In genomic region chr19:41868989-41869300, GRCh38 we compare ENCODE assay signal across 13 cellular contexts. TPM values are rescaled to one million over a fixed set of nuclear protein-coding genes. Genes with fewer than 3 reads are reported as not detected.
A peak's percentile ranks its signal among the peaks of the same experiment; 100 is the strongest.
DNase-seq lines count a peak whose midpoint lies in the region; ATAC-seq, FAIRE-seq and TF ChIP-seq lines count a peak whose summit lies in the region.
"Had no signal": no experiment of that assay in that cellular context is flagged by ENCODE, and none has a peak within 500 bp of the region (broad histone marks: within the 10 kb centered on the region; RNA-seq: fewer than 3 reads in every experiment).

No MANE protein-coding gene starts in this region.

- DNase-seq in activated CD8-positive, alpha-beta memory T cell treated with anti-CD3 and anti-CD28 coated beads, Interleukin-2, amount 10 ng/mL, durations not matched to agents 7 days and 5 days, result no peak
- no peak for DNase-seq in activated CD8-positive, alpha-beta memory T cell treated with anti-CD3 and anti-CD28 coated beads, Interleukin-2, amount 50 U/mL, for 4 hours
- DNase-seq in PC-9, result no peak
- DNase-seq in K562 (ENCODE audit: extremely low read depth in 1 of 4, low spot score in 3 of 4), result no peak
- DNase-seq in stimulated activated naive B cell treated with anti-CD40 and anti-IgM and Interleukin-4, amounts not matched to agents 10 μg/mL and 1 μg/mL and 100 μg/mL, for 72 hours, result no peak
- DNase-seq in mammary epithelial cell, result no peak
- no peak for DNase-seq in NOMO-1 treated with dmso at 0.1 percent for 144 hours (lab: John Stamatoyannopoulos, UW; ENCODE audit: unreplicated experiment)
- DNase-seq in SK-N-SH, result no peak
- DNase-seq: effector CD8-positive, alpha-beta T cell; GOT3; trophoblast cell had no signal

- H3K27me3 ChIP-seq in PC-9 (ENCODE audit: insufficient read depth, low read depth) (no peaks in the 10 kb centered on the region), K562 (ENCODE audit: control insufficient read depth in 2 of 2, insufficient read depth in 2 of 2, low read length in 2 of 2) (no peaks in the 10 kb centered on the region), mammary epithelial cell (ENCODE audit: insufficient read depth, low read length) (no peaks in the 10 kb centered on the region), SK-N-SH (ENCODE audit: insufficient read depth) (no peaks in the 10 kb centered on the region)

- POLR2A ChIA-PET in PC-9 (lab: Charles Lee; ENCODE audit: unreplicated experiment) (no interaction called here), K562 (lab: Yijun Ruan, JAX) (interaction anchor here (0.6 to 6.2 kb wide), 9 partner anchors 9 to 810 kb away, joined by 3 to 54 read pairs (median 3); partner anchors contain the start of gene RPS19), SK-N-SH (lab: Yijun Ruan, JAX) (interaction anchor here (2.3 kb wide), 1 partner anchor 8 kb away, joined by 8 read pairs; the partner anchor contains the start of gene RPS19)

- intact Hi-C loops in PC-9 (cut with micrococcal nuclease; ENCODE audit: unreplicated experiment) (no loop called here), K562 (cut with micrococcal nuclease) (no loop called here), mammary epithelial cell (cut with micrococcal nuclease) (no loop called here)

- dilution Hi-C loops in mammary epithelial cell (cut with HindIII; ENCODE audit: low sequenced_read_pairs), result no loop called here

- H3F3A ChIP-seq in PC-9 (ENCODE audit: insufficient read depth, low read depth) (peaks cover 96% of the 10 kb centered on the region), SK-N-SH (replicated peaks; ENCODE audit: insufficient read depth) (peaks cover 92% of the 10 kb centered on the region)

- TF ChIP-seq CTCF in PC-9 (conservative IDR thresholded peaks at IDR 0.05) (no peak), K562 (IDR thresholded peaks at IDR 0.05 in 2 of 3, conservative IDR thresholded peaks at IDR 0.05 in 1 of 3; ENCODE audit: insufficient read depth in 2 of 3, low read depth in 1 of 3, low read length in 3 of 3) (no peak), mammary epithelial cell (conservative IDR thresholded peaks at IDR 0.05 in 1 of 2, IDR thresholded peaks at IDR 0.05 in 1 of 2; ENCODE audit: extremely low read depth in 1 of 2, insufficient read depth in 1 of 2, low read depth in 1 of 2, low read length in 2 of 2) (no peak), SK-N-SH (IDR thresholded peaks at IDR 0.05) (no peak)

- TF ChIP-seq EP300 in K562 (IDR thresholded peaks at IDR 0.05; ENCODE audit: low read length) (no peak), SK-N-SH (IDR thresholded peaks at IDR 0.05; ENCODE audit: borderline replicate concordance in 1 of 2, low read depth in 1 of 2, low read length in 1 of 2) (no peak)

- TF ChIP-seq POLR2A in K562 (conservative IDR thresholded peaks at IDR 0.05), result 0 out of 2 replicates have a peak, but pooled peaks have one; percentile 4

- H3K9me3 ChIP-seq in PC-9 (ENCODE audit: insufficient read depth, low read depth) (no peaks in the 10 kb centered on the region), K562 (replicated peaks; ENCODE audit: control insufficient read depth, insufficient read depth, low read depth, low read length) (no peaks in the 10 kb centered on the region), mammary epithelial cell (replicated peaks; ENCODE audit: insufficient read depth, low read length) (no peaks in the 10 kb centered on the region), SK-N-SH (no peaks in the 10 kb centered on the region)

- no TSS peak for BruUV-seq in PC-9 (replicated peaks; lab: Mats Ljungman, UMichigan)
- no TSS peak for BruUV-seq in K562 (replicated peaks; lab: Mats Ljungman, UMichigan)
- BruUV-seq in mammary epithelial cell (replicated peaks; lab: Mats Ljungman, UMichigan), result no TSS peak

- peaks cover 84% of the 10 kb centered on the region for H3K4me1 Mint-ChIP-seq in activated CD8-positive, alpha-beta memory T cell treated with anti-CD3 and anti-CD28 coated beads, Interleukin-2, amount 10 ng/mL, durations not matched to agents 7 days and 5 days
- H3K4me1 Mint-ChIP-seq in stimulated activated naive B cell treated with anti-CD40 and anti-IgM and Interleukin-4, amounts not matched to agents 10 μg/mL and 1 μg/mL and 100 μg/mL, for 72 hours, result peaks cover 59 to 90% of the 10 kb centered on the region in 2 donors

- H4K20me1 ChIP-seq in PC-9 (ENCODE audit: insufficient read depth), result peaks cover 89% of the 10 kb centered on the region
- H4K20me1 ChIP-seq in K562 (replicated peaks; ENCODE audit: control insufficient read depth, insufficient read depth, low read length), result peaks cover 57% of the 10 kb centered on the region
- H4K20me1 ChIP-seq in mammary epithelial cell (ENCODE audit: insufficient read depth, low read length), result peaks cover 23% of the 10 kb centered on the region
- H4K20me1 ChIP-seq in SK-N-SH (ENCODE audit: insufficient read depth), result peaks cover 95% of the 10 kb centered on the region

- no peak for ATAC-seq in activated CD8-positive, alpha-beta memory T cell treated with anti-CD3 and anti-CD28 coated beads, Interleukin-2, amount 10 ng/mL, durations not matched to agents 7 days and 5 days
- ATAC-seq in K562, result no peak
- ATAC-seq in stimulated activated naive B cell treated with anti-CD40 and anti-IgM and Interleukin-4, amounts not matched to agents 10 μg/mL and 1 μg/mL and 100 μg/mL, for 72 hours (replicated peaks), result no peak

- H3K9me2 ChIP-seq in PC-9 (ENCODE audit: insufficient read depth) (no peaks in the 10 kb centered on the region), SK-N-SH (no peaks in the 10 kb centered on the region)

- H2AFZ ChIP-seq in PC-9 (no peak overlapping the region), K562 (ENCODE audit: low read depth, low read length) (no peak overlapping the region), mammary epithelial cell (ENCODE audit: low read depth, low read length) (no peak overlapping the region), SK-N-SH (ENCODE audit: low read depth) (no peak overlapping the region)

- peaks cover 47% of the 10 kb centered on the region for H3K79me2 ChIP-seq in PC-9 (ENCODE audit: low read depth)
- peaks cover 42% of the 10 kb centered on the region for H3K79me2 ChIP-seq in K562 (ENCODE audit: control insufficient read depth, insufficient read depth, low read length)
- peaks cover 55% of the 10 kb centered on the region for H3K79me2 ChIP-seq in mammary epithelial cell (ENCODE audit: insufficient read depth, low read length)
- H3K79me2 ChIP-seq in SK-N-SH (ENCODE audit: insufficient read depth), result peaks cover 46% of the 10 kb centered on the region

- 0 out of 2 replicates have a peak overlapping the region, but pooled peaks have one; percentile 16 for H3K27ac ChIP-seq in PC-9
- H3K27ac ChIP-seq in K562 (ENCODE audit: extremely low read depth, low read depth, low read length), result no peak overlapping the region; the same call in 2 of the 3 replicates
- H3K27ac ChIP-seq in mammary epithelial cell (ENCODE audit: insufficient read depth, low read depth, low read length), result no peak overlapping the region
- no peak overlapping the region for H3K27ac ChIP-seq in SK-N-SH (ENCODE audit: low read depth in 2 of 2, low read length in 1 of 2)

- CTCF ChIA-PET in activated CD8-positive, alpha-beta memory T cell treated with anti-CD3 and anti-CD28 coated beads, Interleukin-2, amount 10 ng/mL, durations not matched to agents 7 days and 5 days (lab: Charles Lee), result interaction anchor here (1.2 to 16.7 kb wide), 3 partner anchors 10 to 90 kb away, joined by 5 to 260 read pairs (median 83); partner anchors contain the start of genes ARHGEF1, RABAC1 and RPS19
- CTCF ChIA-PET in PC-9 (lab: Charles Lee), result no interaction called here
- CTCF ChIA-PET in K562 (lab: Yijun Ruan, JAX; ENCODE audit: low intra/inter-chr PET ratio), result no interaction called here
- CTCF ChIA-PET in mammary epithelial cell (lab: Charles Lee; ENCODE audit: low non-redundant PET), result no interaction called here
- CTCF ChIA-PET in SK-N-SH (lab: Yijun Ruan, JAX), result interaction anchor here (1.0 to 1.4 kb wide), 3 partner anchors 34 to 89 kb away, joined by 3 to 8 read pairs (median 6); no protein-coding TSS in a partner anchor

- TF ChIP-seq RAD21 in K562 (CRISPR knock-in tag; conservative IDR thresholded peaks at IDR 0.05 in 1 of 2, IDR thresholded peaks at IDR 0.05 in 1 of 2) (no peak), SK-N-SH (IDR thresholded peaks at IDR 0.05; ENCODE audit: low read length) (no peak)

- H3K9me1 ChIP-seq in K562 (ENCODE audit: control insufficient read depth, insufficient read depth, low read length), result peaks cover 3% of the 10 kb centered on the region

- peaks cover 42% of the 10 kb centered on the region for H3K4me1 ChIP-seq in PC-9 (replicated peaks; ENCODE audit: insufficient read depth)
- H3K4me1 ChIP-seq in K562 (replicated peaks in 1 of 2; ENCODE audit: control insufficient read depth in 2 of 2, insufficient read depth in 2 of 2, low read length in 2 of 2), result peaks cover 5 to 28% of the 10 kb centered on the region in 2 experiments; a peak in 3 of 5 replicates
- H3K4me1 ChIP-seq in mammary epithelial cell (ENCODE audit: insufficient read depth, low read length), result peaks cover 5% of the 10 kb centered on the region
- H3K4me1 ChIP-seq in SK-N-SH (ENCODE audit: control insufficient read depth in 1 of 2, insufficient read depth in 2 of 2, low read depth in 1 of 2, low read length in 1 of 2), result peaks cover 8 to 14% of the 10 kb centered on the region in 2 experiments; a peak in 2 of 4 replicates

- 93% methylated on average over 12 of the region's 12 CpGs for WGBS in K562 (ENCODE audit: insufficient coverage, low coverage, missing lambda C conversion rate)
- 85% methylated on average over 7 of the region's 12 CpGs for WGBS in mammary epithelial cell (ENCODE audit: low coverage, missing lambda C conversion rate)
- 93% methylated on average over 8 of the region's 12 CpGs for WGBS in SK-N-SH (ENCODE audit: low lambda C conversion rate)

- no peaks in the 10 kb centered on the region for H3K9me3 Mint-ChIP-seq in activated CD8-positive, alpha-beta memory T cell treated with anti-CD3 and anti-CD28 coated beads, Interleukin-2, amount 10 ng/mL, durations not matched to agents 7 days and 5 days (ENCODE audit: low read depth)
- H3K9me3 Mint-ChIP-seq in stimulated activated naive B cell treated with anti-CD40 and anti-IgM and Interleukin-4, amounts not matched to agents 10 μg/mL and 1 μg/mL and 100 μg/mL, for 72 hours, result no peaks in the 10 kb centered on the region

- H3K36me3 Mint-ChIP-seq in activated CD8-positive, alpha-beta memory T cell treated with anti-CD3 and anti-CD28 coated beads, Interleukin-2, amount 10 ng/mL, durations not matched to agents 7 days and 5 days, result peaks cover 54% of the 10 kb centered on the region
- H3K36me3 Mint-ChIP-seq in stimulated activated naive B cell treated with anti-CD40 and anti-IgM and Interleukin-4, amounts not matched to agents 10 μg/mL and 1 μg/mL and 100 μg/mL, for 72 hours, result peaks cover 58 to 66% of the 10 kb centered on the region in 2 donors

- H3K4me2 ChIP-seq in PC-9 (no peak overlapping the region), K562 (ENCODE audit: insufficient read depth, low read length) (no peak overlapping the region), mammary epithelial cell (ENCODE audit: insufficient read depth, low read depth, low read length) (no peak overlapping the region), SK-N-SH (no peak overlapping the region)

- H3K27ac Mint-ChIP-seq in activated CD8-positive, alpha-beta memory T cell treated with anti-CD3 and anti-CD28 coated beads, Interleukin-2, amount 10 ng/mL, durations not matched to agents 7 days and 5 days, result peak overlapping the region; percentile 90
- peak overlapping the region; percentile 93 for H3K27ac Mint-ChIP-seq in stimulated activated naive B cell treated with anti-CD40 and anti-IgM and Interleukin-4, amounts not matched to agents 10 μg/mL and 1 μg/mL and 100 μg/mL, for 72 hours

- no peak overlapping the region for H3K4me3 Mint-ChIP-seq in activated CD8-positive, alpha-beta memory T cell treated with anti-CD3 and anti-CD28 coated beads, Interleukin-2, amount 10 ng/mL, durations not matched to agents 7 days and 5 days
- H3K4me3 Mint-ChIP-seq in stimulated activated naive B cell treated with anti-CD40 and anti-IgM and Interleukin-4, amounts not matched to agents 10 μg/mL and 1 μg/mL and 100 μg/mL, for 72 hours, result peak overlapping the region in 1 of 2 donors; percentile 50

- in situ Hi-C loops in K562 (cut with MboI) (no loop called here), mammary epithelial cell (cut with MboI; ENCODE audit: low sequenced_read_pairs in 2 of 2) (no loop called here)

- no peak for FAIRE-seq in K562 (lab: Jason Lieb, UNC)
- FAIRE-seq: GM19239 had no signal

- H3K9ac ChIP-seq in K562 (ENCODE audit: insufficient read depth in 1 of 2, low read depth in 2 of 2, low read length in 2 of 2), result no peak overlapping the region
- H3K9ac ChIP-seq in mammary epithelial cell (ENCODE audit: insufficient read depth, low read length), result no peak overlapping the region
- H3K9ac ChIP-seq in SK-N-SH, result no peak overlapping the region

- H3K36me3 ChIP-seq in PC-9 (ENCODE audit: low read depth) (peaks cover 59% of the 10 kb centered on the region), K562 (ENCODE audit: control insufficient read depth, insufficient read depth, low read length) (peaks cover 74% of the 10 kb centered on the region), mammary epithelial cell (ENCODE audit: insufficient read depth, low read length) (peaks cover 43% of the 10 kb centered on the region), SK-N-SH (replicated peaks in 1 of 2; ENCODE audit: control insufficient read depth in 1 of 2, insufficient read depth in 2 of 2, low read length in 1 of 2) (peaks cover 60 to 69% of the 10 kb centered on the region in 2 experiments)

- H3K4me3 ChIP-seq in PC-9 (no peak overlapping the region), K562 (no peak overlapping the region), mammary epithelial cell (replicated peaks in 1 of 3; ENCODE audit: insufficient read depth in 1 of 3, low read depth in 2 of 3, low read length in 3 of 3) (no peak overlapping the region), SK-N-SH (ENCODE audit: low read depth in 2 of 2, low read length in 1 of 2) (no peak overlapping the region)

- no peaks in the 10 kb centered on the region for H3K27me3 Mint-ChIP-seq in activated CD8-positive, alpha-beta memory T cell treated with anti-CD3 and anti-CD28 coated beads, Interleukin-2, amount 10 ng/mL, durations not matched to agents 7 days and 5 days
- H3K27me3 Mint-ChIP-seq in stimulated activated naive B cell treated with anti-CD40 and anti-IgM and Interleukin-4, amounts not matched to agents 10 μg/mL and 1 μg/mL and 100 μg/mL, for 72 hours, result no peaks in the 10 kb centered on the region

RNA-seq across cellular contexts. Expression of gene CD79A, which starts 8.1 kb away (rescaled TPM):
- 1 to 10 TPM; 4.0 to 4.1 TPM for total RNA-seq in activated CD8-positive, alpha-beta memory T cell treated with anti-CD3 and anti-CD28 coated beads, Interleukin-2, amount 10 ng/mL, durations not matched to agents 7 days and 5 days
- total RNA-seq in PC-9 (2021), result 0.33 and 0.59 TPM in 2 replicates
- total RNA-seq in K562 (2011; cell fraction: chromatin; rRNA removed; ENCODE audit: low replicate concordance), result 0.23 TPM in 1 of 2 replicates, not detected in the other
- total RNA-seq in K562 (2011; cell fraction: nucleolus; rRNA removed), result 0.33 and 0.53 TPM in 2 replicates
- not detected in 2 replicates for total RNA-seq in K562 (2011; cell fraction: nucleoplasm; rRNA removed)
- total RNA-seq in K562 (2014; rRNA removed), result not detected in 2 replicates
- total RNA-seq in K562 (2014; rRNA removed; fragmentation: Illumina TruSeq; extraction: Trizol), result not detected in 2 replicates
- 0.11 and 0.19 TPM in 2 replicates for total RNA-seq in K562 (2015; rRNA removed; fragmentation: Illumina TruSeq; extraction: Trizol)
- 0.38 and 0.42 TPM in 2 replicates for total RNA-seq in K562 (2021)
- 0.10 and 0.37 TPM in 2 replicates for polyA plus RNA-seq in K562 (2011; rRNA removed)
- 0.42 and 0.46 TPM in 2 replicates for polyA plus RNA-seq in K562 (2011; cell fraction: cytosol; rRNA removed)
- polyA plus RNA-seq in K562 (2011; cell fraction: nucleus; rRNA removed), result 0.17 and 0.28 TPM in 2 replicates
- 0.21 and 0.30 TPM in 2 replicates for polyA plus RNA-seq in K562 (2012)
- 0.22 TPM in 1 of 2 replicates, not detected in the other for polyA plus RNA-seq in K562 (2014; fragmentation: Illumina TruSeq; extraction: Trizol)
- under 1 TPM in 1 of 2 experiments, not detected in 1; 0.04 TPM for polyA plus RNA-seq in K562 (2014; fragmentation: Nextera tagmentation; extraction: Ambion mirVana)
- 0.72 TPM in 1 of 2 replicates, not detected in the other for polyA plus RNA-seq in K562 (2014; rRNA removed)
- not detected in 2 replicates for polyA minus RNA-seq in K562 (2011; rRNA and poly(A)+ RNA removed)
- not detected in 2 replicates for polyA minus RNA-seq in K562 (2011; cell fraction: cytosol; rRNA and poly(A)+ RNA removed)
- polyA minus RNA-seq in K562 (2011; cell fraction: nucleus; rRNA and poly(A)+ RNA removed), result not detected in 2 replicates
- under 1 TPM in 1 of 2 donors, not detected in 1; 0.40 TPM for total RNA-seq in mammary epithelial cell
- 0.08 TPM for polyA plus RNA-seq in mammary epithelial cell
- polyA minus RNA-seq in mammary epithelial cell, result not detected
- polyA plus RNA-seq in SK-N-SH (2012; rRNA removed), result 0.20 and 0.31 TPM in 2 replicates
- polyA plus RNA-seq in SK-N-SH (2012; cell fraction: cytosol; rRNA removed), result 0.08 and 0.12 TPM in 2 replicates
- polyA plus RNA-seq in SK-N-SH (2012; cell fraction: nucleus; rRNA removed), result 0.23 and 0.28 TPM in 2 replicates

RNA-seq across cellular contexts. Expression of gene RPS19, which starts 8.9 kb away (rescaled TPM):
- 1,000 to 10,000 TPM; 3,135 to 3,310 TPM for total RNA-seq in activated CD8-positive, alpha-beta memory T cell treated with anti-CD3 and anti-CD28 coated beads, Interleukin-2, amount 10 ng/mL, durations not matched to agents 7 days and 5 days
- total RNA-seq in PC-9 (2021), result 2,593 and 3,356 TPM in 2 replicates
- total RNA-seq in K562 (2011; cell fraction: chromatin; rRNA removed; ENCODE audit: low replicate concordance), result 206 and 366 TPM in 2 replicates
- total RNA-seq in K562 (2011; cell fraction: nucleolus; rRNA removed), result 541 and 557 TPM in 2 replicates
- total RNA-seq in K562 (2011; cell fraction: nucleoplasm; rRNA removed), result 534 and 889 TPM in 2 replicates
- 2,281 and 2,654 TPM in 2 replicates for total RNA-seq in K562 (2014; rRNA removed)
- 2,194 and 2,528 TPM in 2 replicates for total RNA-seq in K562 (2014; rRNA removed; fragmentation: Illumina TruSeq; extraction: Trizol)
- 2,976 and 3,114 TPM in 2 replicates for total RNA-seq in K562 (2015; rRNA removed; fragmentation: Illumina TruSeq; extraction: Trizol)
- 3,020 and 3,167 TPM in 2 replicates for total RNA-seq in K562 (2021)
- 1,964 and 2,381 TPM in 2 replicates for polyA plus RNA-seq in K562 (2011; rRNA removed)
- 4,557 and 6,735 TPM in 2 replicates for polyA plus RNA-seq in K562 (2011; cell fraction: cytosol; rRNA removed)
- polyA plus RNA-seq in K562 (2011; cell fraction: nucleus; rRNA removed), result 550 and 673 TPM in 2 replicates
- polyA plus RNA-seq in K562 (2012), result 3,411 and 3,853 TPM in 2 replicates
- polyA plus RNA-seq in K562 (2014; fragmentation: Illumina TruSeq; extraction: Trizol), result 2,057 and 2,080 TPM in 2 replicates
- polyA plus RNA-seq in K562 (2014; fragmentation: Nextera tagmentation; extraction: Ambion mirVana), result 1,000 to 10,000 TPM; 3,130 to 3,408 TPM
- 1,986 and 2,747 TPM in 2 replicates for polyA plus RNA-seq in K562 (2014; rRNA removed)
- 324 and 393 TPM in 2 replicates for polyA minus RNA-seq in K562 (2011; rRNA and poly(A)+ RNA removed)
- 1,276 and 1,752 TPM in 2 replicates for polyA minus RNA-seq in K562 (2011; cell fraction: cytosol; rRNA and poly(A)+ RNA removed)
- 176 and 348 TPM in 2 replicates for polyA minus RNA-seq in K562 (2011; cell fraction: nucleus; rRNA and poly(A)+ RNA removed)
- 1,000 to 10,000 TPM in 1 of 2 donors, 100 to 1,000 TPM in 1; 530 to 2,153 TPM for total RNA-seq in mammary epithelial cell
- 3,946 TPM for polyA plus RNA-seq in mammary epithelial cell
- polyA minus RNA-seq in mammary epithelial cell, result 789 TPM
- 2,819 and 3,310 TPM in 2 replicates for polyA plus RNA-seq in SK-N-SH (2012; rRNA removed)
- 1,050 and 3,295 TPM in 2 replicates for polyA plus RNA-seq in SK-N-SH (2012; cell fraction: cytosol; rRNA removed)
- 465 and 1,192 TPM in 2 replicates for polyA plus RNA-seq in SK-N-SH (2012; cell fraction: nucleus; rRNA removed)

RNA-seq across cellular contexts. Expression of gene ARHGEF1, which starts 14.0 kb away (rescaled TPM):
- total RNA-seq in activated CD8-positive, alpha-beta memory T cell treated with anti-CD3 and anti-CD28 coated beads, Interleukin-2, amount 10 ng/mL, durations not matched to agents 7 days and 5 days, result 100 to 1,000 TPM; 545 to 682 TPM
- total RNA-seq in PC-9 (2021), result 101 and 109 TPM in 2 replicates
- total RNA-seq in K562 (2011; cell fraction: chromatin; rRNA removed; ENCODE audit: low replicate concordance), result 190 and 355 TPM in 2 replicates
- 134 and 150 TPM in 2 replicates for total RNA-seq in K562 (2011; cell fraction: nucleolus; rRNA removed)
- total RNA-seq in K562 (2011; cell fraction: nucleoplasm; rRNA removed), result 174 and 273 TPM in 2 replicates
- total RNA-seq in K562 (2014; rRNA removed), result 56.7 and 79.1 TPM in 2 replicates
- total RNA-seq in K562 (2014; rRNA removed; fragmentation: Illumina TruSeq; extraction: Trizol), result 8.3 and 11.2 TPM in 2 replicates
- 27.1 and 27.5 TPM in 2 replicates for total RNA-seq in K562 (2015; rRNA removed; fragmentation: Illumina TruSeq; extraction: Trizol)
- 126 and 149 TPM in 2 replicates for total RNA-seq in K562 (2021)
- 29.8 and 50.5 TPM in 2 replicates for polyA plus RNA-seq in K562 (2011; rRNA removed)
- 56.0 and 95.1 TPM in 2 replicates for polyA plus RNA-seq in K562 (2011; cell fraction: cytosol; rRNA removed)
- 165 and 197 TPM in 2 replicates for polyA plus RNA-seq in K562 (2011; cell fraction: nucleus; rRNA removed)
- polyA plus RNA-seq in K562 (2012), result 74.3 and 126 TPM in 2 replicates
- polyA plus RNA-seq in K562 (2014; fragmentation: Illumina TruSeq; extraction: Trizol), result 39.8 and 71.1 TPM in 2 replicates
- polyA plus RNA-seq in K562 (2014; fragmentation: Nextera tagmentation; extraction: Ambion mirVana), result 1 to 10 TPM; 1.9 to 4.4 TPM
- polyA plus RNA-seq in K562 (2014; rRNA removed), result 86.0 and 112 TPM in 2 replicates
- polyA minus RNA-seq in K562 (2011; rRNA and poly(A)+ RNA removed), result 15.0 and 21.2 TPM in 2 replicates
- polyA minus RNA-seq in K562 (2011; cell fraction: cytosol; rRNA and poly(A)+ RNA removed), result 48.5 and 52.9 TPM in 2 replicates
- polyA minus RNA-seq in K562 (2011; cell fraction: nucleus; rRNA and poly(A)+ RNA removed), result 38.0 and 42.7 TPM in 2 replicates
- total RNA-seq in mammary epithelial cell, result 100 to 1,000 TPM in 1 of 2 donors, 10 to 100 TPM in 1; 45.5 to 121 TPM
- polyA plus RNA-seq in mammary epithelial cell, result 76.4 TPM
- polyA minus RNA-seq in mammary epithelial cell, result 53.0 TPM
- 67.3 and 102 TPM in 2 replicates for polyA plus RNA-seq in SK-N-SH (2012; rRNA removed)
- polyA plus RNA-seq in SK-N-SH (2012; cell fraction: cytosol; rRNA removed), result 35.5 and 50.9 TPM in 2 replicates
- polyA plus RNA-seq in SK-N-SH (2012; cell fraction: nucleus; rRNA removed), result 244 and 278 TPM in 2 replicates

RNA-seq across cellular contexts. Expression of gene DMRTC2, which starts 24.1 kb away (rescaled TPM):
- total RNA-seq in activated CD8-positive, alpha-beta memory T cell treated with anti-CD3 and anti-CD28 coated beads, Interleukin-2, amount 10 ng/mL, durations not matched to agents 7 days and 5 days, result not detected
- total RNA-seq in PC-9 (2021) (not detected in 2 replicates), K562 (2014; rRNA removed) (not detected in 2 replicates), K562 (2014; rRNA removed; fragmentation: Illumina TruSeq; extraction: Trizol) (not detected in 2 replicates), K562 (2015; rRNA removed; fragmentation: Illumina TruSeq; extraction: Trizol) (not detected in 2 replicates), K562 (2021) (not detected in 2 replicates), mammary epithelial cell (not detected)
- total RNA-seq in K562 (2011; cell fraction: chromatin; rRNA removed; ENCODE audit: low replicate concordance), result not detected in 2 replicates
- total RNA-seq in K562 (2011; cell fraction: nucleolus; rRNA removed), result not detected in 2 replicates
- not detected in 2 replicates for total RNA-seq in K562 (2011; cell fraction: nucleoplasm; rRNA removed)
- polyA plus RNA-seq in K562 (2011; rRNA removed) (not detected in 2 replicates), K562 (2014; fragmentation: Illumina TruSeq; extraction: Trizol) (not detected in 2 replicates), K562 (2014; fragmentation: Nextera tagmentation; extraction: Ambion mirVana) (under 1 TPM in 1 of 2 experiments, not detected in 1; 0.03 TPM), K562 (2014; rRNA removed) (0.04 TPM in 1 of 2 replicates, not detected in the other), mammary epithelial cell (not detected), SK-N-SH (2012; rRNA removed) (not detected in 2 replicates)
- polyA plus RNA-seq in K562 (2011; cell fraction: cytosol; rRNA removed), result not detected in 2 replicates
- polyA plus RNA-seq in K562 (2011; cell fraction: nucleus; rRNA removed), result not detected in 2 replicates
- polyA plus RNA-seq in K562 (2012), result 0.03 TPM in 1 of 2 replicates, not detected in the other
- not detected in 2 replicates for polyA minus RNA-seq in K562 (2011; rRNA and poly(A)+ RNA removed)
- not detected in 2 replicates for polyA minus RNA-seq in K562 (2011; cell fraction: cytosol; rRNA and poly(A)+ RNA removed)
- not detected in 2 replicates for polyA minus RNA-seq in K562 (2011; cell fraction: nucleus; rRNA and poly(A)+ RNA removed)
- not detected for polyA minus RNA-seq in mammary epithelial cell
- polyA plus RNA-seq in SK-N-SH (2012; cell fraction: cytosol; rRNA removed), result not detected in 2 replicates
- not detected in 2 replicates for polyA plus RNA-seq in SK-N-SH (2012; cell fraction: nucleus; rRNA removed)
- total RNA-seq: T-helper 2 cell treated with Interferon-gamma antibody and Interleukin-4, amounts not matched to agents 100 ng/mL and 5 ng/mL, for 36 hours had no signal

RNA-seq across cellular contexts. Expression of gene LYPD4, which starts 24.5 kb away (rescaled TPM):
- total RNA-seq in activated CD8-positive, alpha-beta memory T cell treated with anti-CD3 and anti-CD28 coated beads, Interleukin-2, amount 10 ng/mL, durations not matched to agents 7 days and 5 days, result not detected
- total RNA-seq in PC-9 (2021) (not detected in 2 replicates), K562 (2014; rRNA removed) (0.29 TPM in 1 of 2 replicates, not detected in the other), K562 (2014; rRNA removed; fragmentation: Illumina TruSeq; extraction: Trizol) (not detected in 2 replicates), K562 (2015; rRNA removed; fragmentation: Illumina TruSeq; extraction: Trizol) (not detected in 2 replicates), K562 (2021) (not detected in 2 replicates), mammary epithelial cell (not detected)
- total RNA-seq in K562 (2011; cell fraction: chromatin; rRNA removed; ENCODE audit: low replicate concordance), result not detected in 2 replicates
- total RNA-seq in K562 (2011; cell fraction: nucleolus; rRNA removed), result not detected in 2 replicates
- total RNA-seq in K562 (2011; cell fraction: nucleoplasm; rRNA removed), result not detected in 2 replicates
- polyA plus RNA-seq in K562 (2011; rRNA removed) (not detected in 2 replicates), K562 (2014; fragmentation: Illumina TruSeq; extraction: Trizol) (not detected in 2 replicates), K562 (2014; fragmentation: Nextera tagmentation; extraction: Ambion mirVana) (under 1 TPM in 1 of 2 experiments, not detected in 1; 0.11 TPM), K562 (2014; rRNA removed) (not detected in 2 replicates), mammary epithelial cell (not detected), SK-N-SH (2012; rRNA removed) (not detected in 2 replicates)
- 0.06 TPM in 1 of 2 replicates, not detected in the other for polyA plus RNA-seq in K562 (2011; cell fraction: cytosol; rRNA removed)
- not detected in 2 replicates for polyA plus RNA-seq in K562 (2011; cell fraction: nucleus; rRNA removed)
- 0.04 and 0.78 TPM in 2 replicates for polyA plus RNA-seq in K562 (2012)
- not detected in 2 replicates for polyA minus RNA-seq in K562 (2011; rRNA and poly(A)+ RNA removed)
- polyA minus RNA-seq in K562 (2011; cell fraction: cytosol; rRNA and poly(A)+ RNA removed), result not detected in 2 replicates
- not detected in 2 replicates for polyA minus RNA-seq in K562 (2011; cell fraction: nucleus; rRNA and poly(A)+ RNA removed)
- polyA minus RNA-seq in mammary epithelial cell, result not detected
- polyA plus RNA-seq in SK-N-SH (2012; cell fraction: cytosol; rRNA removed), result not detected in 2 replicates
- not detected in 2 replicates for polyA plus RNA-seq in SK-N-SH (2012; cell fraction: nucleus; rRNA removed)
- total RNA-seq: T-helper 2 cell treated with Interferon-gamma antibody and Interleukin-4, amounts not matched to agents 100 ng/mL and 5 ng/mL, for 36 hours had no signal

Comparison
In these comparisons a context has a peak if more than half of its experiments do, and no peak if none do; other contexts are left out.
1. CTCF ChIA-PET loops: an anchor here in activated CD8-positive, alpha-beta memory T cell treated with anti-CD3 and anti-CD28 coated beads, Interleukin-2, amount 10 ng/mL, durations not matched to agents 7 days and 5 days (1.2 to 16.7 kb wide) and SK-N-SH (1.0 to 1.4 kb wide); none called in PC-9, K562 and mammary epithelial cell.